ENCODE assay signal across 2 cellular contexts in the genomic region with DNA sequence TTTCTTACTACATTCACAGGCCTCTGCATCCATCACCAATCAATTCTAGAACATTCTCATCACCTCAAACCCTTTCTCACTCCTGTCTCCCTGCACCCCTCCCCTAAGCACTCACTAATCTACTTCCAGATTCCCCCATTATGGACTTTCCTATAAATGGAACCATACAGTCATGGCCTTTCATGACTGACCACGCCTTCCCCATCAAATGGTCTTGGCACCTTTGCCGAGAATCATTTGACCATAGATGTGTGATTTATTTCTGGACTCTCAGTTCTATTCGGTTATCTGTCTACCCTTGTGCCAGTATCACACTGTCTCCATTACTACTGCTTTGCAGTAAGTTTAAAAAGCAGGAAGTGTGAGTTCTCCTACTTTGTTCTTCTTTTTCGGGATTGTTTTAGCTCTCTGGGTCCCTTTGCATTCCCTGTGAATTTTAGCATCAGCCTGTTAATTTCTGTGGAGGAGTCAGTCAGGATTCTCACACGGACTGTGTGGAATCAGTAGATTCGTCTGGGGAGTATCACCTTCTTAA.
TF ChIP-seq lines count a peak whose summit lies in the region.

No MANE protein-coding gene starts in this region.

TF ChIP-seq in HepG2, 621 proteins besides CTCF, POLR2A, EP300 and RAD21 (continues in another document):
- TF ChIP-seq RXRB (CRISPR knock-in tag; IDR thresholded peaks at IDR 0.05; ENCODE audit: borderline replicate concordance) (no peak), ZNF460 (CRISPR knock-in tag; IDR thresholded peaks at IDR 0.05; ENCODE audit: borderline replicate concordance) (no peak), SP140L (CRISPR knock-in tag; IDR thresholded peaks at IDR 0.05; ENCODE audit: borderline replicate concordance) (no peak), KDM1A (CRISPR knock-in tag; IDR thresholded peaks at IDR 0.05) (no peak), KDM2A (CRISPR knock-in tag; IDR thresholded peaks at IDR 0.05; ENCODE audit: borderline replicate concordance, low read depth) (no peak), ATF7-NPFF (CRISPR knock-in tag; IDR thresholded peaks at IDR 0.05; ENCODE audit: low read depth) (no peak), ZNF33A (CRISPR knock-in tag; IDR thresholded peaks at IDR 0.05; ENCODE audit: borderline replicate concordance) (no peak), HDAC6 (IDR thresholded peaks at IDR 0.05; ENCODE audit: low read depth, low read length) (no peak), ZNF598 (CRISPR knock-in tag; IDR thresholded peaks at IDR 0.05; ENCODE audit: borderline replicate concordance) (no peak), NFE2L1 (CRISPR knock-in tag; IDR thresholded peaks at IDR 0.05; ENCODE audit: borderline replicate concordance) (no peak), PRPF4 (IDR thresholded peaks at IDR 0.05; ENCODE audit: low read depth, low read length, poor library complexity, severe bottlenecking) (no peak)
- TF ChIP-seq, protein P1, sequence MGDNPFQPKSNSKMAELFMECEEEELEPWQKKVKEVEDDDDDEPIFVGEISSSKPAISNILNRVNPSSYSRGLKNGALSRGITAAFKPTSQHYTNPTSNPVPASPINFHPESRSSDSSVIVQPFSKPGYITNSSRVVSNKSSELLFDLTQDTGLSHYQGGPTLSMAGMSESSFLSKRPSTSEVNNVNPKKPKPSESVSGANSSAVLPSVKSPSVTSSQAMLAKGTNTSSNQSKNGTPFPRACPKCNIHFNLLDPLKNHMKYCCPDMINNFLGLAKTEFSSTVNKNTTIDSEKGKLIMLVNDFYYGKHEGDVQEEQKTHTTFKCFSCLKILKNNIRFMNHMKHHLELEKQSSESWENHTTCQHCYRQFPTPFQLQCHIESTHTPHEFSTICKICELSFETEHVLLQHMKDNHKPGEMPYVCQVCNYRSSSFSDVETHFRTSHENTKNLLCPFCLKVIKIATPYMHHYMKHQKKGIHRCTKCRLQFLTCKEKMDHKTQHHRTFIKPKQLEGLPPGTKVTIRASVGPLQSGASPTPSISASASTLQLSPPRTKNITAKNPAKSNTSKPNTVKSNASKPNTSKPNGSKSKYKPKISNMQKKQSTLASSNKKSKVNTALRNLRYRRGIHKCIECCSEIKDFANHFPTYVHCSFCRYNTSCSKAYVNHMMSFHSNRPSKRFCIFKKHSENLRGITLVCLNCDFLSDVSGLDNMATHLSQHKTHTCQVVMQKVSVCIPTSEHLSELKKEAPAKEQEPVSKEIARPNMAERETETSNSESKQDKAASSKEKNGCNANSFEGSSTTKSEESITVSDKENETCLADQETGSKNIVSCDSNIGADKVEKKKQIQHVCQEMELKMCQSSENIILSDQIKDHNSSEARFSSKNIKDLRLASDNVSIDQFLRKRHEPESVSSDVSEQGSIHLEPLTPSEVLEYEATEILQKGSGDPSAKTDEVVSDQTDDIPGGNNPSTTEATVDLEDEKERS (CRISPR knock-in tag; IDR thresholded peaks at IDR 0.05): no peak
- TF ChIP-seq, protein P2, sequence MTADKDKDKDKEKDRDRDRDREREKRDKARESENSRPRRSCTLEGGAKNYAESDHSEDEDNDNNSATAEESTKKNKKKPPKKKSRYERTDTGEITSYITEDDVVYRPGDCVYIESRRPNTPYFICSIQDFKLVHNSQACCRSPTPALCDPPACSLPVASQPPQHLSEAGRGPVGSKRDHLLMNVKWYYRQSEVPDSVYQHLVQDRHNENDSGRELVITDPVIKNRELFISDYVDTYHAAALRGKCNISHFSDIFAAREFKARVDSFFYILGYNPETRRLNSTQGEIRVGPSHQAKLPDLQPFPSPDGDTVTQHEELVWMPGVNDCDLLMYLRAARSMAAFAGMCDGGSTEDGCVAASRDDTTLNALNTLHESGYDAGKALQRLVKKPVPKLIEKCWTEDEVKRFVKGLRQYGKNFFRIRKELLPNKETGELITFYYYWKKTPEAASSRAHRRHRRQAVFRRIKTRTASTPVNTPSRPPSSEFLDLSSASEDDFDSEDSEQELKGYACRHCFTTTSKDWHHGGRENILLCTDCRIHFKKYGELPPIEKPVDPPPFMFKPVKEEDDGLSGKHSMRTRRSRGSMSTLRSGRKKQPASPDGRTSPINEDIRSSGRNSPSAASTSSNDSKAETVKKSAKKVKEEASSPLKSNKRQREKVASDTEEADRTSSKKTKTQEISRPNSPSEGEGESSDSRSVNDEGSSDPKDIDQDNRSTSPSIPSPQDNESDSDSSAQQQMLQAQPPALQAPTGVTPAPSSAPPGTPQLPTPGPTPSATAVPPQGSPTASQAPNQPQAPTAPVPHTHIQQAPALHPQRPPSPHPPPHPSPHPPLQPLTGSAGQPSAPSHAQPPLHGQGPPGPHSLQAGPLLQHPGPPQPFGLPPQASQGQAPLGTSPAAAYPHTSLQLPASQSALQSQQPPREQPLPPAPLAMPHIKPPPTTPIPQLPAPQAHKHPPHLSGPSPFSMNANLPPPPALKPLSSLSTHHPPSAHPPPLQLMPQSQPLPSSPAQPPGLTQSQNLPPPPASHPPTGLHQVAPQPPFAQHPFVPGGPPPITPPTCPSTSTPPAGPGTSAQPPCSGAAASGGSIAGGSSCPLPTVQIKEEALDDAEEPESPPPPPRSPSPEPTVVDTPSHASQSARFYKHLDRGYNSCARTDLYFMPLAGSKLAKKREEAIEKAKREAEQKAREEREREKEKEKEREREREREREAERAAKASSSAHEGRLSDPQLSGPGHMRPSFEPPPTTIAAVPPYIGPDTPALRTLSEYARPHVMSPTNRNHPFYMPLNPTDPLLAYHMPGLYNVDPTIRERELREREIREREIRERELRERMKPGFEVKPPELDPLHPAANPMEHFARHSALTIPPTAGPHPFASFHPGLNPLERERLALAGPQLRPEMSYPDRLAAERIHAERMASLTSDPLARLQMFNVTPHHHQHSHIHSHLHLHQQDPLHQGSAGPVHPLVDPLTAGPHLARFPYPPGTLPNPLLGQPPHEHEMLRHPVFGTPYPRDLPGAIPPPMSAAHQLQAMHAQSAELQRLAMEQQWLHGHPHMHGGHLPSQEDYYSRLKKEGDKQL (CRISPR knock-in tag; IDR thresholded peaks at IDR 0.05; ENCODE audit: low read depth): no peak
- TF ChIP-seq, protein P3, sequence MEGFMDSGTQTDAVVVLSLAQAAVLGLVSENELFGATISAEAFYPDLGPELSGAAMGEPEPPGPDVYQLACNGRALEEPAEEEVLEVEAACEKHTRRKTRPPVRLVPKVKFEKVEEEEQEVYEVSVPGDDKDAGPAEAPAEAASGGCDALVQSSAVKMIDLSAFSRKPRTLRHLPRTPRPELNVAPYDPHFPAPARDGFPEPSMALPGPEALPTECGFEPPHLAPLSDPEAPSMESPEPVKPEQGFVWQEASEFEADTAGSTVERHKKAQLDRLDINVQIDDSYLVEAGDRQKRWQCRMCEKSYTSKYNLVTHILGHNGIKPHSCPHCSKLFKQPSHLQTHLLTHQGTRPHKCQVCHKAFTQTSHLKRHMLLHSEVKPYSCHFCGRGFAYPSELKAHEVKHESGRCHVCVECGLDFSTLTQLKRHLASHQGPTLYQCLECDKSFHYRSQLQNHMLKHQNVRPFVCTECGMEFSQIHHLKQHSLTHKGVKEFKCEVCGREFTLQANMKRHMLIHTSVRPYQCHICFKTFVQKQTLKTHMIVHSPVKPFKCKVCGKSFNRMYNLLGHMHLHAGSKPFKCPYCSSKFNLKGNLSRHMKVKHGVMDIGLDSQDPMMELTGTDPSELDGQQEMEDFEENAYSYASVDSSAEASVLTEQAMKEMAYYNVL (CRISPR knock-in tag; IDR thresholded peaks at IDR 0.05; ENCODE audit: borderline replicate concordance): no peak

TF ChIP-seq in GM23338, 12 proteins besides CTCF, POLR2A, EP300 and RAD21:
- TF ChIP-seq ZNF114 (CRISPR knock-in tag; IDR thresholded peaks at IDR 0.05) (no peak), STAT1 (IDR thresholded peaks at IDR 0.05; ENCODE audit: unreplicated experiment) (no peak), EZH2 (IDR thresholded peaks at IDR 0.05; ENCODE audit: low read depth, unreplicated experiment) (no peak), POLR2AphosphoS5 (IDR thresholded peaks at IDR 0.05; ENCODE audit: low read depth) (no peak), EZH2phosphoT487 (IDR thresholded peaks at IDR 0.05; ENCODE audit: unreplicated experiment) (no peak), NANOG (IDR thresholded peaks at IDR 0.05; ENCODE audit: borderline replicate concordance) (no peak)
- TF ChIP-seq, protein P4, sequence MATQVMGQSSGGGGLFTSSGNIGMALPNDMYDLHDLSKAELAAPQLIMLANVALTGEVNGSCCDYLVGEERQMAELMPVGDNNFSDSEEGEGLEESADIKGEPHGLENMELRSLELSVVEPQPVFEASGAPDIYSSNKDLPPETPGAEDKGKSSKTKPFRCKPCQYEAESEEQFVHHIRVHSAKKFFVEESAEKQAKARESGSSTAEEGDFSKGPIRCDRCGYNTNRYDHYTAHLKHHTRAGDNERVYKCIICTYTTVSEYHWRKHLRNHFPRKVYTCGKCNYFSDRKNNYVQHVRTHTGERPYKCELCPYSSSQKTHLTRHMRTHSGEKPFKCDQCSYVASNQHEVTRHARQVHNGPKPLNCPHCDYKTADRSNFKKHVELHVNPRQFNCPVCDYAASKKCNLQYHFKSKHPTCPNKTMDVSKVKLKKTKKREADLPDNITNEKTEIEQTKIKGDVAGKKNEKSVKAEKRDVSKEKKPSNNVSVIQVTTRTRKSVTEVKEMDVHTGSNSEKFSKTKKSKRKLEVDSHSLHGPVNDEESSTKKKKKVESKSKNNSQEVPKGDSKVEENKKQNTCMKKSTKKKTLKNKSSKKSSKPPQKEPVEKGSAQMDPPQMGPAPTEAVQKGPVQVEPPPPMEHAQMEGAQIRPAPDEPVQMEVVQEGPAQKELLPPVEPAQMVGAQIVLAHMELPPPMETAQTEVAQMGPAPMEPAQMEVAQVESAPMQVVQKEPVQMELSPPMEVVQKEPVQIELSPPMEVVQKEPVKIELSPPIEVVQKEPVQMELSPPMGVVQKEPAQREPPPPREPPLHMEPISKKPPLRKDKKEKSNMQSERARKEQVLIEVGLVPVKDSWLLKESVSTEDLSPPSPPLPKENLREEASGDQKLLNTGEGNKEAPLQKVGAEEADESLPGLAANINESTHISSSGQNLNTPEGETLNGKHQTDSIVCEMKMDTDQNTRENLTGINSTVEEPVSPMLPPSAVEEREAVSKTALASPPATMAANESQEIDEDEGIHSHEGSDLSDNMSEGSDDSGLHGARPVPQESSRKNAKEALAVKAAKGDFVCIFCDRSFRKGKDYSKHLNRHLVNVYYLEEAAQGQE (IDR thresholded peaks at IDR 0.05; ENCODE audit: unreplicated experiment): no peak
TF ChIP-seq in GM23338: peak in this region for 0.
